Comparison of ENCODE assay signal across 24 cellular contexts in the genomic region with DNA sequence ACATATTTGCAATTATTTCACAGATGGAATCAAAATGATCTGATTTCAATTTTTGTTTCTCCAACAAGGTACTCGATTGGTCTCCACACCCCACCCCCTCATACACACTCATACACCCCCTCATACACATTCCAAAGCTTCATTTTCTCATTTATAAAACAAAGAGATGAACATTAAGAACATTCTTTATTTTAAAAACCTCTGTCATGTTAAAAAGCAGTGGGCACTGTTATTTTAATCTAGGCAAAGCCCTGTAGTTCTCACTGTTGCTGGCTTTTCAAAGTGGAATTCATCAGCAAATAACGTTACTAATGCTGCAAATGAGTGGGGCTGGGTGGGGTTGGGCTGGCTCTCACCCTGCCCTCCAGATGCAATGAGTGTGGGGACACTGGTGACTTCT.
A peak's percentile ranks its signal among the peaks of the same experiment; 100 is the strongest.
DNase-seq lines count a peak whose midpoint lies in the region; ATAC-seq, FAIRE-seq and TF ChIP-seq lines count a peak whose summit lies in the region.
"Had no signal": no experiment of that assay in that cellular context is flagged by ENCODE, and none has a peak within 500 bp of the region (broad histone marks: within the 10 kb centered on the region; RNA-seq: fewer than 3 reads in every experiment).

No MANE protein-coding gene starts in this region.

- no peak for ATAC-seq in right cardiac atrium
- ATAC-seq in naive thymus-derived CD4-positive, alpha-beta T cell = no peak
- ATAC-seq: GM12878 had no signal

- 25% methylated on average over 2 of the region's 2 CpGs; no CpG with 5 or more reads in 1 of the 2 experiments for WGBS in H1 (ENCODE audit: extremely low coverage in 1 of 2, insufficient coverage in 1 of 2, insufficient read length in 1 of 2, insufficient replicate concordance in 2 of 2, low coverage in 1 of 2, low lambda C conversion rate in 2 of 2, missing lambda C conversion rate in 1 of 2), 2 experiments
- WGBS in right cardiac atrium = 51% methylated on average over 2 of the region's 2 CpGs

- no peak overlapping the region for H3K18ac ChIP-seq in H1 (ENCODE audit: extremely low read depth, low read length)

- H4K5ac ChIP-seq in H1 (ENCODE audit: insufficient read length, low read depth, low read length) = no peak overlapping the region

- no peak overlapping the region for H3K56ac ChIP-seq in H1 (replicated peaks; ENCODE audit: insufficient read length, low read depth, low read length)

- peak overlapping the region; percentile 41; the same call in 1 of the 2 replicates for H2BK12ac ChIP-seq in H1 (ENCODE audit: low read depth, low read length)

- TF ChIP-seq EP300 in H1 (IDR thresholded peaks at IDR 0.05; ENCODE audit: borderline replicate concordance in 1 of 2, low read depth in 2 of 2, low read length in 2 of 2) = no peak

- no peak overlapping the region for H3K14ac ChIP-seq in H1 (ENCODE audit: insufficient read length)

- 0 out of 2 replicates have a peak overlapping the region, but pooled peaks have one; percentile 17 for H2BK20ac ChIP-seq in H1 (ENCODE audit: low read length)

- no peaks in the 10 kb centered on the region for H3K36me3 Mint-ChIP-seq in naive thymus-derived CD4-positive, alpha-beta T cell
- H3K36me3 Mint-ChIP-seq: CD4-positive, CD25-positive, alpha-beta regulatory T cell; CD8-positive, alpha-beta memory T cell; IgD-negative memory B cell had no signal

- H3K9me3 ChIP-seq in HUES6 (ENCODE audit: control insufficient read depth, insufficient read depth, low read depth, low read length) (peaks cover 12% of the 10 kb centered on the region), H1 (ENCODE audit: insufficient read depth in 2 of 2, low read depth in 1 of 2, low read length in 1 of 2) (peaks cover 0 to 4% of the 10 kb centered on the region in 2 experiments; a peak in 1 of 4 replicates), right cardiac atrium (ENCODE audit: control insufficient read depth, low read length) (no peaks in the 10 kb centered on the region)
- H3K9me3 ChIP-seq in naive thymus-derived CD4-positive, alpha-beta T cell (ENCODE audit: control insufficient read depth in 2 of 3, low read length in 3 of 3) = no peaks in the 10 kb centered on the region

- no peaks in the 10 kb centered on the region for H4K20me1 ChIP-seq in H1 (replicated peaks in 1 of 2; ENCODE audit: control insufficient read depth in 1 of 2, insufficient read depth in 2 of 2, low read length in 2 of 2)

- H3K79me1 ChIP-seq in H1 (ENCODE audit: low read depth, low read length) = no peaks in the 10 kb centered on the region

- H3K27ac ChIP-seq in HUES6 (ENCODE audit: low read depth, low read length) (0 out of 2 replicates have a peak overlapping the region, but pooled peaks have one; percentile 37), H1 (ENCODE audit: low read depth, low read length) (0 out of 2 replicates have a peak overlapping the region, but pooled peaks have one; percentile 35), right cardiac atrium (ENCODE audit: low read length) (no peak overlapping the region)
- H3K27ac ChIP-seq in naive thymus-derived CD4-positive, alpha-beta T cell (ENCODE audit: low read depth, low read length) = no peak overlapping the region
- H3K27ac ChIP-seq: GM23248 had no signal

- no peak for DNase-seq in H1 (ENCODE audit: low read depth in 1 of 2, low spot score in 2 of 2)
- peak; percentile 9 for DNase-seq in iPS-NIHi11 (ENCODE audit: low spot score)
- no peak for DNase-seq in stimulated activated CD4-positive, alpha-beta T cell treated with anti-CD3 and anti-CD28 coated beads, Interleukin-4, amount 100 ng/mL, for 4 hours
- DNase-seq in right cardiac atrium = no peak
- DNase-seq in HuH-7.5 (ENCODE audit: low spot score) = no peak
- DNase-seq in naive thymus-derived CD4-positive, alpha-beta T cell = no peak
- DNase-seq: ACHN; BE2C; C1 segment of cervical spinal cord; CD4-positive, CD25-positive, alpha-beta regulatory T cell; CD8-positive, alpha-beta memory T cell; COR-L47; DMS 273 treated with DMSO at 0.1 percent for 48 hours; DMS53; DND-41; EL; GM23248; H7; KBM-7 had no signal

- CTCF ChIA-PET in H1 (lab: Charles Lee; ENCODE audit: partially characterized antibody) = interaction anchor here (1.2 to 3.3 kb wide), 5 partner anchors 11 to 168 kb away, joined by 3 to 17 read pairs (median 4); no protein-coding TSS in a partner anchor
- CTCF ChIA-PET in naive thymus-derived CD4-positive, alpha-beta T cell (lab: Charles Lee) = no interaction called here

- H3K4me1 Mint-ChIP-seq in naive thymus-derived CD4-positive, alpha-beta T cell = no peaks in the 10 kb centered on the region
- H3K4me1 Mint-ChIP-seq: CD4-positive, CD25-positive, alpha-beta regulatory T cell; CD8-positive, alpha-beta memory T cell had no signal

- H3K9me3 Mint-ChIP-seq in naive thymus-derived CD4-positive, alpha-beta T cell = peaks cover 0 to 6% (median 0%) of the 10 kb centered on the region in 11 donors

- H3K27me3 ChIP-seq in HUES6 (ENCODE audit: control insufficient read depth, insufficient read depth, low read length) (peaks cover 5% of the 10 kb centered on the region; the same call in 1 of the 2 replicates), H1 (replicated peaks in 1 of 4; ENCODE audit: control insufficient read depth in 3 of 4, extremely low read depth in 1 of 4, insufficient read depth in 3 of 4, low read length in 3 of 4) (no peaks in the 10 kb centered on the region), right cardiac atrium (ENCODE audit: control insufficient read depth, insufficient read depth) (peaks cover 6% of the 10 kb centered on the region)
- H3K27me3 ChIP-seq in naive thymus-derived CD4-positive, alpha-beta T cell (ENCODE audit: control insufficient read depth in 2 of 2, insufficient read depth in 2 of 2, low read length in 2 of 2) = no peaks in the 10 kb centered on the region
- H3K27me3 ChIP-seq: BE2C had no signal

- H4K8ac ChIP-seq in H1 (ENCODE audit: extremely low read depth, insufficient read depth, low read length) = no peak overlapping the region

- no peak overlapping the region for H3K4me3 Mint-ChIP-seq in naive thymus-derived CD4-positive, alpha-beta T cell
- H3K4me3 Mint-ChIP-seq: CD4-positive, CD25-positive, alpha-beta regulatory T cell; CD8-positive, alpha-beta memory T cell; IgD-negative memory B cell had no signal

- peaks cover 0 to 13% (median 9%) of the 10 kb centered on the region in 5 donors for H3K27me3 Mint-ChIP-seq in naive thymus-derived CD4-positive, alpha-beta T cell

- H2BK5ac ChIP-seq in H1 (ENCODE audit: low read depth, low read length) = 0 out of 2 replicates have a peak overlapping the region, but pooled peaks have one; percentile 77

- no peak overlapping the region for H2AFZ ChIP-seq in H1 (ENCODE audit: low read length)
- H2AFZ ChIP-seq: GM23248 had no signal

- no peak for FAIRE-seq in H1 (lab: Jason Lieb, UNC)
- FAIRE-seq: A204.1, GM12878, GM19239 had no signal

- H3K9ac ChIP-seq in HUES6 (ENCODE audit: low read length) (no peak overlapping the region), H1 (replicated peaks in 1 of 4; ENCODE audit: extremely low read depth in 1 of 4, low read depth in 3 of 4, low read length in 3 of 4) (no peak overlapping the region)
- H3K9ac ChIP-seq: GM23248 had no signal

- no peak overlapping the region for H2AK5ac ChIP-seq in H1 (ENCODE audit: low read depth, low read length)

- H2BK120ac ChIP-seq in H1 (replicated peaks; ENCODE audit: low read depth, low read length) = no peak overlapping the region

- POLR2A ChIA-PET in H1 (lab: Charles Lee; ENCODE audit: partially characterized antibody) = no interaction called here
- POLR2A ChIA-PET in naive thymus-derived CD4-positive, alpha-beta T cell (lab: Charles Lee) = no interaction called here

- peak overlapping the region; percentile 67 for H4K91ac ChIP-seq in H1 (replicated peaks; ENCODE audit: insufficient read length, low read length)

- H3K36me3 ChIP-seq in HUES6 (ENCODE audit: control insufficient read depth, insufficient read depth, low read length) (no peaks in the 10 kb centered on the region), H1 (ENCODE audit: control insufficient read depth in 2 of 4, insufficient read depth in 4 of 4, low read length in 3 of 4) (no peaks in the 10 kb centered on the region)
- no peaks in the 10 kb centered on the region for H3K36me3 ChIP-seq in naive thymus-derived CD4-positive, alpha-beta T cell (ENCODE audit: control insufficient read depth in 2 of 3, insufficient read depth in 3 of 3, low read length in 3 of 3)
- H3K36me3 ChIP-seq: BE2C had no signal

- H3K4ac ChIP-seq in H1 (replicated peaks; ENCODE audit: insufficient read length, low read depth, low read length) = no peak overlapping the region

- no peak overlapping the region for H2BK15ac ChIP-seq in H1 (ENCODE audit: low read length)

- H3K23me2 ChIP-seq in H1 (ENCODE audit: low read depth, low read length) = no peaks in the 10 kb centered on the region

- peak overlapping the region; percentile 22; the same call in 1 of the 2 replicates for H3K4me3 ChIP-seq in HUES6 (ENCODE audit: low read depth, low read length)
- peak overlapping the region in 2 of 4 experiments; percentile 17 to 24; a peak in 2 of 8 replicates for H3K4me3 ChIP-seq in H1 (ENCODE audit: extremely low read depth in 1 of 4, insufficient read depth in 2 of 4, low read depth in 3 of 4, low read length in 4 of 4)
- H3K4me3 ChIP-seq in right cardiac atrium (ENCODE audit: low read length) = no peak overlapping the region
- no peak overlapping the region for H3K4me3 ChIP-seq in naive thymus-derived CD4-positive, alpha-beta T cell (ENCODE audit: low read length)
- H3K4me3 ChIP-seq: GM12878, GM23248 had no signal

- H3K79me2 ChIP-seq in H1 (ENCODE audit: control insufficient read depth in 1 of 2, insufficient read depth in 2 of 2, low read length in 2 of 2) = no peaks in the 10 kb centered on the region

- TF ChIP-seq POLR2A in H1 (IDR thresholded peaks at IDR 0.05; ENCODE audit: control extremely low read depth in 1 of 2, low read depth in 2 of 2, low read length in 2 of 2) = no peak

- peak overlapping the region in 1 of 2 experiments; percentile 80; a peak in 2 of 4 replicates for H3K4me2 ChIP-seq in H1 (ENCODE audit: insufficient read depth in 1 of 2, low read depth in 2 of 2, low read length in 2 of 2)

- TF ChIP-seq CTCF in H1 (IDR thresholded peaks at IDR 0.05; ENCODE audit: control extremely low read depth in 1 of 3, insufficient read depth in 1 of 3, low read depth in 1 of 3, low read length in 3 of 3) = no peak

- intact Hi-C loops in right cardiac atrium (cut with DNase I) = no loop called here
- intact Hi-C loops in naive thymus-derived CD4-positive, alpha-beta T cell (cut with micrococcal nuclease) = no loop called here

- no peak overlapping the region for H3K27ac Mint-ChIP-seq in naive thymus-derived CD4-positive, alpha-beta T cell
- H3K27ac Mint-ChIP-seq: CD4-positive, CD25-positive, alpha-beta regulatory T cell; CD8-positive, alpha-beta memory T cell; IgD-negative memory B cell had no signal

- TF ChIP-seq RAD21 in H1 (IDR thresholded peaks at IDR 0.05 in 1 of 2, conservative IDR thresholded peaks at IDR 0.05 in 1 of 2; ENCODE audit: low read depth in 2 of 2, low read length in 2 of 2) = no peak

- no peak overlapping the region for H3K23ac ChIP-seq in H1 (ENCODE audit: insufficient read length)

- H3K4me1 ChIP-seq in HUES6 (ENCODE audit: control insufficient read depth, insufficient read depth, low read length) (peaks cover 23% of the 10 kb centered on the region), H1 (replicated peaks in 1 of 4; ENCODE audit: control insufficient read depth in 3 of 4, insufficient read depth in 4 of 4, low read length in 3 of 4) (peaks cover 3 to 13% (median 12%) of the 10 kb centered on the region in 4 experiments; a peak in 6 of 7 replicates), right cardiac atrium (ENCODE audit: control insufficient read depth, insufficient read depth, low read length) (no peaks in the 10 kb centered on the region)
- H3K4me1 ChIP-seq in naive thymus-derived CD4-positive, alpha-beta T cell (ENCODE audit: control insufficient read depth in 2 of 2, insufficient read depth in 2 of 2, low read length in 2 of 2) = no peaks in the 10 kb centered on the region
- H3K4me1 ChIP-seq: BE2C had no signal

Comparison
In these comparisons a context has a peak if more than half of its experiments do, and no peak if none do; other contexts are left out.
1. H3K27ac ChIP-seq: peak in HUES6 (single experiment) and H1 (single experiment); none in right cardiac atrium (single experiment) and naive thymus-derived CD4-positive, alpha-beta T cell (single experiment).